Comparison of ENCODE assay signal across 34 cellular contexts in the genomic region with DNA sequence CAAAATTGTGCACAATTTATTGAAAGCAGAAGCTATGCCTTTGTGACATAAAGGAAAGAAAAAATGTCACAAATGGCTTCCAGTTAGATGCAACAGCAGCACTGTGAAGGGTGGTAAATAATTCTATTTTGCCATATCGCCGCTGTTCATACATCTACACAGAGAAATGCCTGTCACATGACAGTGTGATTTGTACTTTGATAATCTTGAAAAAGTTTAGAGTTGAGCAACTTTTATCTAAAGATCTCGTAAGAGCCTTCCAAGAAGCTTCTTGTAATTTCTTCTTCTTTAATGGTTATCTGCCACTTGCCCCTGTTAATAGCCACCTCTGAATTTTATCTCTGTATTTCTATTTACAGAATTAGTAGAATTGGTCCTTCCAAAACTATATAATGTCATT.
"Had no signal": no experiment of that assay in that cellular context is flagged by ENCODE, and none has a peak within 500 bp of the region (broad histone marks: within the 10 kb centered on the region; RNA-seq: fewer than 3 reads in every experiment).

No MANE protein-coding gene starts in this region.

- H3K4me3 Mint-ChIP-seq: activated CD4-positive, alpha-beta T cell treated with anti-CD3 and anti-CD28 coated beads, Interleukin-2, amount 10 ng/mL, durations not matched to agents 24 days and 14 days; activated CD8-positive, alpha-beta T cell treated with anti-CD3 and anti-CD28 coated beads for 36 hours; activated naive CD8-positive, alpha-beta T cell treated with anti-CD3 and anti-CD28 coated beads for 36 hours; activated T-cell treated with anti-CD3 and anti-CD28 coated beads, Interleukin-2, amount 50 U/mL, for 72 hours; activated T-helper 17 cell treated with anti-CD3 and anti-CD28 coated beads, Interleukin-2, amount 50 U/mL, for 72 hours had no signal

- H3K4me1 Mint-ChIP-seq: activated CD4-positive, alpha-beta T cell treated with anti-CD3 and anti-CD28 coated beads, Interleukin-2, amount 10 ng/mL, durations not matched to agents 24 days and 14 days; activated naive CD8-positive, alpha-beta T cell treated with anti-CD3 and anti-CD28 coated beads for 36 hours; activated T-helper 17 cell treated with anti-CD3 and anti-CD28 coated beads, Interleukin-2, amount 50 U/mL, for 72 hours had no signal

- H3K27ac ChIP-seq: body of pancreas, PC-9, WERI-Rb-1 had no signal

- H3K36me3 ChIP-seq: breast epithelium, WERI-Rb-1 had no signal

- H3K4me1 ChIP-seq: body of pancreas, breast epithelium had no signal

- H3K27me3 ChIP-seq: body of pancreas, breast epithelium had no signal

- ATAC-seq: activated CD8-positive, alpha-beta T cell treated with anti-CD3 and anti-CD28 coated beads for 36 hours; activated T-cell treated with anti-CD3 and anti-CD28 coated beads, Interleukin-2, amount 50 U/mL, for 72 hours; activated T-helper 17 cell treated with anti-CD3 and anti-CD28 coated beads, Interleukin-2, amount 50 U/mL, for 72 hours; body of pancreas had no signal

- H3K36me3 Mint-ChIP-seq: activated naive CD8-positive, alpha-beta T cell treated with anti-CD3 and anti-CD28 coated beads for 36 hours had no signal

- H3K9me3 Mint-ChIP-seq: activated CD4-positive, alpha-beta T cell treated with anti-CD3 and anti-CD28 coated beads, Interleukin-2, amount 10 ng/mL, durations not matched to agents 24 days and 14 days; activated CD8-positive, alpha-beta T cell treated with anti-CD3 and anti-CD28 coated beads for 36 hours; activated naive CD8-positive, alpha-beta T cell treated with anti-CD3 and anti-CD28 coated beads for 36 hours; activated T-cell treated with anti-CD3 and anti-CD28 coated beads, Interleukin-2, amount 50 U/mL, for 72 hours; activated T-helper 17 cell treated with anti-CD3 and anti-CD28 coated beads, Interleukin-2, amount 50 U/mL, for 72 hours had no signal

- H3K9me3 ChIP-seq: body of pancreas, breast epithelium had no signal

- H3K27me3 Mint-ChIP-seq: activated CD4-positive, alpha-beta T cell treated with anti-CD3 and anti-CD28 coated beads, Interleukin-2, amount 10 ng/mL, durations not matched to agents 24 days and 14 days; activated CD8-positive, alpha-beta T cell treated with anti-CD3 and anti-CD28 coated beads for 36 hours; activated naive CD8-positive, alpha-beta T cell treated with anti-CD3 and anti-CD28 coated beads for 36 hours had no signal

- DNase-seq: activated CD4-positive, alpha-beta T cell treated with anti-CD3 and anti-CD28 coated beads for 1 hour; activated CD4-positive, alpha-beta T cell treated with anti-CD3 and anti-CD28 coated beads, Interleukin-2, amount 10 ng/mL, durations not matched to agents 24 days and 14 days; activated CD4-positive, alpha-beta T cell treated with anti-CD3 and anti-CD28 coated beads, Interleukin-2, amount 50 U/mL, for 4 hours; activated CD4-positive, CD25-positive, alpha-beta regulatory T cell; activated CD8-positive, alpha-beta T cell treated with anti-CD3 and anti-CD28 coated beads for 36 hours; activated effector memory CD4-positive, alpha-beta T cell treated with anti-CD3 and anti-CD28 coated beads, Interleukin-2, amount 50 U/mL, for 16 hours; activated naive CD4-positive, alpha-beta T cell; activated naive CD4-positive, alpha-beta T cell treated with anti-CD3 and anti-CD28 coated beads, Interleukin-2, amount 50 U/mL, for 16 hours; activated naive CD8-positive, alpha-beta T cell treated with anti-CD3 and anti-CD28 coated beads for 36 hours; activated T-cell treated with anti-CD3 and anti-CD28 coated beads, Interleukin-2, amount 50 U/mL, for 1 hour; activated T-cell treated with anti-CD3 and anti-CD28 coated beads, Interleukin-2, amount 50 U/mL, for 72 hours; body of pancreas; Karpas-422; KBM-7; MV-4-11; NCI-H1092; NCI-H1417; NCI-H146; NCI-H187; NCI-H2029 treated with DMSO at 0.1 percent for 48 hours; NCI-H2107; NCI-H2171; NCI-H510A; NCI-H526; NCI-H748 treated with DMSO at 0.1 percent for 48 hours; NK-92 treated with Interleukin-12 subunit alpha and Interleukin-12 subunit beta, amount 100 ng/mL, for 24 hours; PC-9; Right ventricle myocardium superior; SW 1271; T-helper 1 cell; T-helper 9 cell; WERI-Rb-1 had no signal

- H2AFZ ChIP-seq: PC-9 had no signal

- H3K4me2 ChIP-seq: PC-9 had no signal

- H3K4me3 ChIP-seq: body of pancreas, breast epithelium, PC-9 had no signal

- H3K27ac Mint-ChIP-seq: activated CD4-positive, alpha-beta T cell treated with anti-CD3 and anti-CD28 coated beads, Interleukin-2, amount 10 ng/mL, durations not matched to agents 24 days and 14 days; activated CD8-positive, alpha-beta T cell treated with anti-CD3 and anti-CD28 coated beads for 36 hours; activated naive CD8-positive, alpha-beta T cell treated with anti-CD3 and anti-CD28 coated beads for 36 hours; activated T-cell treated with anti-CD3 and anti-CD28 coated beads, Interleukin-2, amount 50 U/mL, for 72 hours; activated T-helper 17 cell treated with anti-CD3 and anti-CD28 coated beads, Interleukin-2, amount 50 U/mL, for 72 hours had no signal
